In genomic region chr12:94207467-94208432, GRCh38 we compare ENCODE assay signal across 7 cellular contexts. TPM values are rescaled to one million over a fixed set of nuclear protein-coding genes. Genes with fewer than 3 reads are reported as not detected.
A peak's percentile ranks its signal among the peaks of the same experiment; 100 is the strongest.
DNase-seq lines count a peak whose midpoint lies in the region; ATAC-seq, FAIRE-seq and TF ChIP-seq lines count a peak whose summit lies in the region.

No MANE protein-coding gene starts in this region.

- H3K4me1 Mint-ChIP-seq in WTC11: peaks cover 32% of the 10 kb centered on the region

- TF ChIP-seq CTCF in fibroblast of pulmonary artery (IDR thresholded peaks at IDR 0.05; ENCODE audit: low read length, missing control alignments) (no peak), WTC11 (IDR thresholded peaks at IDR 0.05) (no peak)

- FAIRE-seq in GM19239 (lab: Jason Lieb, UNC): peak; percentile 99

- CTCF ChIA-PET in WTC11 (lab: Charles Lee): interaction anchor here (1.4 kb wide), 1 partner anchor 9 kb away, joined by 5 read pairs; no protein-coding TSS in a partner anchor

- peaks cover 7% of the 10 kb centered on the region for H3K9me3 Mint-ChIP-seq in WTC11

- ATAC-seq in HG03095 (IDR thresholded peaks at IDR 0.05; ENCODE audit: unreplicated experiment) (peak; percentile 75), WTC11 (no peak)
- ATAC-seq in activated CD4-positive, CD25-positive, alpha-beta regulatory T cell treated with anti-CD3 and anti-CD28 coated beads, Interleukin-2, amount 50 U/mL, for 24 hours: peak; percentile 75 to 80

- no peak overlapping the region for H3K4me3 Mint-ChIP-seq in WTC11

- DNase-seq in GM19239 (ENCODE audit: insufficient read length, low spot score) (peak; percentile 63), fibroblast of pulmonary artery (ENCODE audit: low read depth) (peak; percentile 61), NCI-H774 (lab: John Stamatoyannopoulos, UW) (no peak), WTC11 (ENCODE audit: low spot score) (no peak)
- peak; percentile 25 to 46 for DNase-seq in stimulated activated CD4-positive, alpha-beta T cell treated with anti-CD3 and anti-CD28 coated beads, Interleukin-2, amount 100 ng/mL, for 24 hours

- no peak overlapping the region for H3K27ac Mint-ChIP-seq in WTC11

- peaks cover 3% of the 10 kb centered on the region for H3K36me3 Mint-ChIP-seq in WTC11

- POLR2A ChIA-PET in WTC11 (lab: Charles Lee): no interaction called here

- no peak overlapping the region for H3K4me3 ChIP-seq in fibroblast of pulmonary artery (replicated peaks; ENCODE audit: low read depth, low read length)

- no peaks in the 10 kb centered on the region; the same call in 1 of the 2 replicates for H3K27me3 Mint-ChIP-seq in WTC11 (ENCODE audit: low read depth)

TF ChIP-seq in WTC11, 78 proteins besides CTCF, POLR2A, EP300 and RAD21:
- TF ChIP-seq CDX4 (CRISPR knock-in tag; IDR thresholded peaks at IDR 0.05; ENCODE audit: borderline replicate concordance) (no peak), ZNF512 (CRISPR knock-in tag; IDR thresholded peaks at IDR 0.05; ENCODE audit: borderline replicate concordance) (no peak), SMAD4 (CRISPR knock-in tag; IDR thresholded peaks at IDR 0.05) (no peak), ATF1 (CRISPR knock-in tag; IDR thresholded peaks at IDR 0.05) (no peak), PREB (CRISPR knock-in tag; IDR thresholded peaks at IDR 0.05; ENCODE audit: borderline replicate concordance) (no peak), OVOL2 (CRISPR knock-in tag; IDR thresholded peaks at IDR 0.05; ENCODE audit: borderline replicate concordance) (no peak), FOXP4 (CRISPR knock-in tag; IDR thresholded peaks at IDR 0.05) (no peak), ZNF425 (CRISPR knock-in tag; conservative IDR thresholded peaks at IDR 0.05) (no peak), ATF6 (CRISPR knock-in tag; IDR thresholded peaks at IDR 0.05) (no peak), ZNF396 (CRISPR knock-in tag; IDR thresholded peaks at IDR 0.05; ENCODE audit: borderline replicate concordance) (no peak), MYBL2 (CRISPR knock-in tag; IDR thresholded peaks at IDR 0.05) (no peak), ATF2 (CRISPR knock-in tag; IDR thresholded peaks at IDR 0.05; ENCODE audit: borderline replicate concordance, low read depth) (no peak), ZNF219 (CRISPR knock-in tag; IDR thresholded peaks at IDR 0.05; ENCODE audit: borderline replicate concordance) (no peak), ELF4 (CRISPR knock-in tag; IDR thresholded peaks at IDR 0.05; ENCODE audit: low read depth) (no peak), NFE2L1 (CRISPR knock-in tag; IDR thresholded peaks at IDR 0.05) (no peak), FOXK1 (CRISPR knock-in tag; IDR thresholded peaks at IDR 0.05) (no peak), USF1 (CRISPR knock-in tag; IDR thresholded peaks at IDR 0.05) (no peak)

RNA-seq across cellular contexts. Expression of gene PLXNC1, which starts 59.4 kb away (rescaled TPM):
- total RNA-seq in WTC11 (2021): 1.4 to 3.1 TPM (median 2.0 TPM) in 3 replicates

Comparison
In these comparisons a context has a peak if more than half of its experiments do, and no peak if none do; other contexts are left out.
1. DNase-seq: peak in GM19239 (single experiment), fibroblast of pulmonary artery (single experiment) and stimulated activated CD4-positive, alpha-beta T cell treated with anti-CD3 and anti-CD28 coated beads, Interleukin-2, amount 100 ng/mL, for 24 hours (2 of 2); none in NCI-H774 (single experiment) and WTC11 (single experiment).